ENCODE assay signal across 25 cellular contexts in the genomic region with DNA sequence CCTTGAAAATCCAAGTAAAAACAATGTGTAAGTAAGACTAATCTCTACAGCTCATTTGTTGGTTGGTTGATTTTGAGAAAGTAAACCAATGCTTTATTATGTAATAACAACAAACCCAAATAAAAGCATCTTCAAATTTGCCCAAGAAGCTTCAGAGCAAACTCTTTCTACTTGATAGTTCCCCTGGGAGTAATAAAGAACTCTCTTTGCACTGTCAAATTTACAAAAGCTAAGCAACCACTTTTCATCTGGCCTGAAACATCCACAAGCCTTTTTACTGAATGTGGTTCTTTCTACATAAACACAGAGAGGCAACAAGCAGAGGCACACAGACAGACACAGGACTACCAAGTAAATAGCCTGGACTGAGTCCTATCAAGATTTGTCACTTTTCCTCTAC.
"Had no signal": no experiment of that assay in that cellular context is flagged by ENCODE, and none has a peak within 500 bp of the region (broad histone marks: within the 10 kb centered on the region; RNA-seq: fewer than 3 reads in every experiment).

No MANE protein-coding gene starts in this region.

- H3K27me3 ChIP-seq: gastroesophageal sphincter, heart left ventricle, neutrophil, ovary, right atrium auricular region, stomach, suprapubic skin, tibial nerve had no signal

- H3K27ac ChIP-seq: gastroesophageal sphincter, heart left ventricle, neutrophil, ovary, psoas muscle, right atrium auricular region, skin epidermis, stomach, suprapubic skin, tibial nerve had no signal

- DNase-seq: activated CD4-positive, alpha-beta T cell treated with anti-CD3 and anti-CD28 coated beads, Interleukin-2, amount 50 U/mL, for 1 hour; activated CD8-positive, alpha-beta T cell treated with anti-CD3 and anti-CD28 coated beads, Interleukin-2, amount 10 ng/mL, durations not matched to agents 7 days and 5 days; activated gamma-delta T cell treated with Interleukin-2 at 50 U/mL for 16 hours; aorta; dermis blood vessel endothelial cell; effector CD8-positive, alpha-beta T cell; heart left ventricle; islet precursor cell; left cardiac atrium; naive thymus-derived CD8-positive, alpha-beta T cell; ovary; psoas muscle; stimulated activated CD4-positive, alpha-beta T cell treated with anti-CD3 and anti-CD28 coated beads, Interleukin-15, amount 100 ng/mL, for 24 hours; stomach; T-helper 2 cell had no signal

- H3K9me3 ChIP-seq: gastroesophageal sphincter, heart left ventricle, neutrophil, ovary, psoas muscle, right atrium auricular region, stomach, suprapubic skin, tibial nerve had no signal

- ATAC-seq: activated CD4-positive, CD25-positive, alpha-beta regulatory T cell treated with anti-CD3 and anti-CD28 coated beads, Interleukin-2, amount 50 U/mL, for 24 hours; activated CD8-positive, alpha-beta T cell treated with anti-CD3 and anti-CD28 coated beads, Interleukin-2, amount 10 ng/mL, durations not matched to agents 7 days and 5 days; activated naive CD4-positive, alpha-beta T cell treated with anti-CD3 and anti-CD28 coated beads, Interleukin-2, amount 50 U/mL, for 72 hours; esophagus mucosa; gastroesophageal sphincter; heart left ventricle; left cardiac atrium; naive thymus-derived CD8-positive, alpha-beta T cell; psoas muscle; stimulated activated memory B cell treated with anti-CD40 and anti-IgM and Interleukin-4, amounts not matched to agents 10 μg/mL and 1 μg/mL and 100 μg/mL, for 72 hours had no signal

- H3K36me3 ChIP-seq: ovary had no signal

- H3K4me3 ChIP-seq: gastroesophageal sphincter, heart left ventricle, ovary, psoas muscle, right atrium auricular region, skin epidermis, stomach, suprapubic skin, tibial nerve had no signal

- H3K4me1 ChIP-seq: heart left ventricle, psoas muscle, right atrium auricular region had no signal
